21 cellular contexts compared by ENCODE assay signal in genomic region chr2:23504591-23504990, GRCh38.
"Had no signal": no experiment of that assay in that cellular context is flagged by ENCODE, and none has a peak within 500 bp of the region (broad histone marks: within the 10 kb centered on the region; RNA-seq: fewer than 3 reads in every experiment).

No MANE protein-coding gene starts in this region.

- H3K9me3 ChIP-seq: colonic mucosa, neutrophil, pancreas, right lobe of liver, upper lobe of right lung, uterus had no signal

- DNase-seq: colonic mucosa; effector CD8-positive, alpha-beta T cell; endodermal cell; foreskin keratinocyte; hypothalamus; mesendoderm; midbrain; naive thymus-derived CD4-positive, alpha-beta T cell; retina; small intestine; stimulated activated CD4-positive, alpha-beta T cell treated with anti-CD3 and anti-CD28 coated beads, Interleukin-15, amount 100 ng/mL, for 24 hours; stimulated activated CD4-positive, alpha-beta T cell treated with anti-CD3 and anti-CD28 coated beads, Interleukin-2, amount 100 ng/mL, for 48 hours; stimulated activated naive B cell treated with anti-CD40 and anti-IgM and Interleukin-4, amounts not matched to agents 10 μg/mL and 1 μg/mL and 100 μg/mL, for 72 hours; upper lobe of right lung; uterus had no signal

- H3K27me3 ChIP-seq: colonic mucosa, foreskin keratinocyte, pancreas, right lobe of liver, upper lobe of right lung, uterus had no signal

- H3K27ac ChIP-seq: colonic mucosa, epithelial cell of prostate, foreskin keratinocyte, neutrophil, pancreas, right lobe of liver, upper lobe of right lung, uterus had no signal

- H3K4me1 ChIP-seq: colonic mucosa, pancreas, uterus had no signal

- H3K36me3 ChIP-seq: colonic mucosa, neutrophil, pancreas, right lobe of liver, upper lobe of right lung, uterus had no signal

- H3K4me3 ChIP-seq: colonic mucosa, pancreas, right lobe of liver, upper lobe of right lung, uterus had no signal

- ATAC-seq: esophagus mucosa; left lobe of liver; naive thymus-derived CD4-positive, alpha-beta T cell; pancreas; right lobe of liver; stimulated activated naive B cell treated with anti-CD40 and anti-IgM and Interleukin-4, amounts not matched to agents 10 μg/mL and 1 μg/mL and 100 μg/mL, for 72 hours; upper lobe of right lung had no signal
